In the genomic region with DNA sequence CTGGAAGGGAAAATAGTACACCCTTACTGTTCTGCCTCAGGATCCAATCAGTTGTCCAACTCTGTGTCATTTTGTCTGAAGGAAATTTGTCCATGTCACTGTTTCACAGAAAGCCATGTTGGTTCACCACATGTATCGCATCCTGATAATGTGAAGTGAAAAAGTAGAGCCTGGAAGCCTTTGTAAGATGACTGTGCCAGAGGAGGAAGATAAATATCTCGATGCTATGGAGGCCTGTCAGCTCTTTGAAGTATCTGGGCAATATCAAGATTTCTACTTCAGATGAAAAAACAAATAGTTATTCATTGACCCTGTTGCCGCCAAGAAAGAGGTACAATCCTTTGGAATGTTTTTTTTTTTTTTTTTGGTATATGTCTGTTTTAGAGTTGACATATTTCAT, we compare ENCODE assay signal across 30 cellular contexts.
"Had no signal": no experiment of that assay in that cellular context is flagged by ENCODE, and none has a peak within 500 bp of the region (broad histone marks: within the 10 kb centered on the region; RNA-seq: fewer than 3 reads in every experiment).

No MANE protein-coding gene starts in this region.

- H3K27me3 ChIP-seq: ovary, right lobe of liver, sigmoid colon, suprapubic skin, testis, tibial artery, transverse colon, upper lobe of right lung, vagina had no signal

- H2AFZ ChIP-seq: parathyroid adenoma had no signal

- H3K9me3 Mint-ChIP-seq: naive thymus-derived CD4-positive, alpha-beta T cell; natural killer cell treated with Interleukin-12 subunit alpha and Interleukin-12 subunit beta and Interleukin-15 and Interleukin-18, amount 100 ng/mL, for 72 hours; nephron progenitor cell; neural crest cell; stimulated activated memory B cell treated with anti-CD40 and anti-IgM and Interleukin-4, amounts not matched to agents 10 μg/mL and 1 μg/mL and 100 μg/mL, for 72 hours; stimulated activated naive CD8-positive, alpha-beta T cell treated with anti-CD3 and anti-CD28 coated beads, Interleukin-15, amount 100 ng/mL, for 72 hours had no signal

- H3K4me1 Mint-ChIP-seq: naive thymus-derived CD4-positive, alpha-beta T cell; nephron progenitor cell; stimulated activated memory B cell treated with anti-CD40 and anti-IgM and Interleukin-4, amounts not matched to agents 10 μg/mL and 1 μg/mL and 100 μg/mL, for 72 hours; stimulated activated naive CD8-positive, alpha-beta T cell treated with anti-CD3 and anti-CD28 coated beads, Interleukin-15, amount 100 ng/mL, for 72 hours had no signal

- H3K27ac ChIP-seq: ovary, parathyroid adenoma, psoas muscle, right lobe of liver, sigmoid colon, suprapubic skin, testis, tibial artery, transverse colon, upper lobe of right lung, vagina had no signal

- H3K36me3 Mint-ChIP-seq: naive thymus-derived CD4-positive, alpha-beta T cell; natural killer cell treated with Interleukin-12 subunit alpha and Interleukin-12 subunit beta and Interleukin-15 and Interleukin-18, amount 100 ng/mL, for 72 hours; stimulated activated memory B cell treated with anti-CD40 and anti-IgM and Interleukin-4, amounts not matched to agents 10 μg/mL and 1 μg/mL and 100 μg/mL, for 72 hours; type B pancreatic cell had no signal

- DNase-seq: naive thymus-derived CD4-positive, alpha-beta T cell; nephron progenitor cell; occipital lobe; ovary; posterior cingulate gyrus; psoas muscle; right cardiac atrium; right lobe of liver; sigmoid colon; small intestine; stimulated activated CD4-positive, alpha-beta T cell treated with anti-CD3 and anti-CD28 coated beads, Interleukin-15, amount 100 ng/mL, for 24 hours; stimulated activated CD4-positive, alpha-beta T cell treated with anti-CD3 and anti-CD28 coated beads, Interleukin-2, amount 100 ng/mL, for 24 hours; stimulated activated CD4-positive, alpha-beta T cell treated with anti-CD3 and anti-CD28 coated beads, Interleukin-2, amount 100 ng/mL, for 48 hours; stimulated activated CD4-positive, alpha-beta T cell treated with anti-CD3 and anti-CD28 coated beads, Interleukin-4, amount 100 ng/mL, for 24 hours; stimulated activated naive CD4-positive, alpha-beta T cell; stimulated activated naive CD8-positive, alpha-beta T cell treated with anti-CD3 and anti-CD28 coated beads, Interleukin-15, amount 100 ng/mL, for 72 hours; stimulated activated naive CD8-positive, alpha-beta T cell treated with anti-CD3 and anti-CD28 coated beads, Interleukin-15, Interleukin-2, amounts not matched to agents 100 U/mL and 50 U/mL, for 24 hours; substantia nigra; testis; tibial artery; transverse colon; upper lobe of right lung had no signal

- H3K36me3 ChIP-seq: ovary, right lobe of liver, sigmoid colon, suprapubic skin, tibial artery, transverse colon, upper lobe of right lung, vagina had no signal

- H3K27me3 Mint-ChIP-seq: progenitor cell of endocrine pancreas; stimulated activated memory B cell treated with anti-CD40 and anti-IgM and Interleukin-4, amounts not matched to agents 10 μg/mL and 1 μg/mL and 100 μg/mL, for 72 hours; stimulated activated naive CD8-positive, alpha-beta T cell treated with anti-CD3 and anti-CD28 coated beads, Interleukin-15, amount 100 ng/mL, for 72 hours had no signal

- H3K9me3 ChIP-seq: ovary, psoas muscle, right lobe of liver, sigmoid colon, suprapubic skin, testis, tibial artery, transverse colon, upper lobe of right lung, vagina had no signal

- H3K4me3 Mint-ChIP-seq: naive thymus-derived CD4-positive, alpha-beta T cell; natural killer cell treated with Interleukin-12 subunit alpha and Interleukin-12 subunit beta and Interleukin-15 and Interleukin-18, amount 100 ng/mL, for 72 hours; nephron progenitor cell; neural crest cell; stimulated activated memory B cell treated with anti-CD40 and anti-IgM and Interleukin-4, amounts not matched to agents 10 μg/mL and 1 μg/mL and 100 μg/mL, for 72 hours; stimulated activated naive CD8-positive, alpha-beta T cell treated with anti-CD3 and anti-CD28 coated beads, Interleukin-15, amount 100 ng/mL, for 72 hours; type B pancreatic cell had no signal

- H3K9ac ChIP-seq: parathyroid adenoma had no signal

- H3K79me2 ChIP-seq: parathyroid adenoma had no signal

- H3K4me3 ChIP-seq: ovary, psoas muscle, right lobe of liver, sigmoid colon, suprapubic skin, testis, tibial artery, transverse colon, upper lobe of right lung, vagina had no signal

- ATAC-seq: naive thymus-derived CD4-positive, alpha-beta T cell; natural killer cell treated with Interleukin-12 subunit alpha and Interleukin-12 subunit beta and Interleukin-15 and Interleukin-18, amount 100 ng/mL, for 72 hours; psoas muscle; right cardiac atrium; right lobe of liver; stimulated activated memory B cell treated with anti-CD40 and anti-IgM and Interleukin-4, amounts not matched to agents 10 μg/mL and 1 μg/mL and 100 μg/mL, for 72 hours; stimulated activated naive CD8-positive, alpha-beta T cell treated with anti-CD3 and anti-CD28 coated beads, Interleukin-15, amount 100 ng/mL, for 72 hours; stimulated activated naive CD8-positive, alpha-beta T cell treated with anti-CD3 and anti-CD28 coated beads, Interleukin-15, Interleukin-2, amounts not matched to agents 100 U/mL and 50 U/mL, for 24 hours; upper lobe of right lung had no signal

- H3K4me1 ChIP-seq: parathyroid adenoma, psoas muscle, right lobe of liver, sigmoid colon, suprapubic skin, testis, tibial artery, transverse colon, upper lobe of right lung, vagina had no signal

- H3K27ac Mint-ChIP-seq: naive thymus-derived CD4-positive, alpha-beta T cell; natural killer cell treated with Interleukin-12 subunit alpha and Interleukin-12 subunit beta and Interleukin-15 and Interleukin-18, amount 100 ng/mL, for 72 hours; nephron progenitor cell; progenitor cell of endocrine pancreas; stimulated activated memory B cell treated with anti-CD40 and anti-IgM and Interleukin-4, amounts not matched to agents 10 μg/mL and 1 μg/mL and 100 μg/mL, for 72 hours; stimulated activated naive CD8-positive, alpha-beta T cell treated with anti-CD3 and anti-CD28 coated beads, Interleukin-15, amount 100 ng/mL, for 72 hours; type B pancreatic cell had no signal
